In genomic region chr9:93187574-93187973, GRCh38 we compare ENCODE assay signal across 1 cellular context.
TF ChIP-seq lines count a peak whose summit lies in the region.

No MANE protein-coding gene starts in this region.

TF ChIP-seq in SK-N-SH treated with all-trans-retinoic acid at 6 μM for 48 hours, 23 proteins besides CTCF, POLR2A, EP300 and RAD21 (continued from another document):
- TF ChIP-seq OSR1 (CRISPR knock-in tag; IDR thresholded peaks at IDR 0.05), result no peak
- TF ChIP-seq, protein P1, sequence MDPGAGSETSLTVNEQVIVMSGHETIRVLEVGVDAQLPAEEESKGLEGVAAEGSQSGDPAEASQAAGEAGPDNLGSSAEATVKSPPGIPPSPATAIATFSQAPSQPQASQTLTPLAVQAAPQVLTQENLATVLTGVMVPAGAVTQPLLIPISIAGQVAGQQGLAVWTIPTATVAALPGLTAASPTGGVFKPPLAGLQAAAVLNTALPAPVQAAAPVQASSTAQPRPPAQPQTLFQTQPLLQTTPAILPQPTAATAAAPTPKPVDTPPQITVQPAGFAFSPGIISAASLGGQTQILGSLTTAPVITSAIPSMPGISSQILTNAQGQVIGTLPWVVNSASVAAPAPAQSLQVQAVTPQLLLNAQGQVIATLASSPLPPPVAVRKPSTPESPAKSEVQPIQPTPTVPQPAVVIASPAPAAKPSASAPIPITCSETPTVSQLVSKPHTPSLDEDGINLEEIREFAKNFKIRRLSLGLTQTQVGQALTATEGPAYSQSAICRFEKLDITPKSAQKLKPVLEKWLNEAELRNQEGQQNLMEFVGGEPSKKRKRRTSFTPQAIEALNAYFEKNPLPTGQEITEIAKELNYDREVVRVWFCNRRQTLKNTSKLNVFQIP (CRISPR knock-in tag; IDR thresholded peaks at IDR 0.05; ENCODE audit: borderline replicate concordance, low read depth), result no peak
- TF ChIP-seq, protein P2, sequence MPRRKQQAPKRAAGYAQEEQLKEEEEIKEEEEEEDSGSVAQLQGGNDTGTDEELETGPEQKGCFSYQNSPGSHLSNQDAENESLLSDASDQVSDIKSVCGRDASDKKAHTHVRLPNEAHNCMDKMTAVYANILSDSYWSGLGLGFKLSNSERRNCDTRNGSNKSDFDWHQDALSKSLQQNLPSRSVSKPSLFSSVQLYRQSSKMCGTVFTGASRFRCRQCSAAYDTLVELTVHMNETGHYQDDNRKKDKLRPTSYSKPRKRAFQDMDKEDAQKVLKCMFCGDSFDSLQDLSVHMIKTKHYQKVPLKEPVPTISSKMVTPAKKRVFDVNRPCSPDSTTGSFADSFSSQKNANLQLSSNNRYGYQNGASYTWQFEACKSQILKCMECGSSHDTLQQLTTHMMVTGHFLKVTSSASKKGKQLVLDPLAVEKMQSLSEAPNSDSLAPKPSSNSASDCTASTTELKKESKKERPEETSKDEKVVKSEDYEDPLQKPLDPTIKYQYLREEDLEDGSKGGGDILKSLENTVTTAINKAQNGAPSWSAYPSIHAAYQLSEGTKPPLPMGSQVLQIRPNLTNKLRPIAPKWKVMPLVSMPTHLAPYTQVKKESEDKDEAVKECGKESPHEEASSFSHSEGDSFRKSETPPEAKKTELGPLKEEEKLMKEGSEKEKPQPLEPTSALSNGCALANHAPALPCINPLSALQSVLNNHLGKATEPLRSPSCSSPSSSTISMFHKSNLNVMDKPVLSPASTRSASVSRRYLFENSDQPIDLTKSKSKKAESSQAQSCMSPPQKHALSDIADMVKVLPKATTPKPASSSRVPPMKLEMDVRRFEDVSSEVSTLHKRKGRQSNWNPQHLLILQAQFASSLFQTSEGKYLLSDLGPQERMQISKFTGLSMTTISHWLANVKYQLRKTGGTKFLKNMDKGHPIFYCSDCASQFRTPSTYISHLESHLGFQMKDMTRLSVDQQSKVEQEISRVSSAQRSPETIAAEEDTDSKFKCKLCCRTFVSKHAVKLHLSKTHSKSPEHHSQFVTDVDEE (CRISPR knock-in tag; IDR thresholded peaks at IDR 0.05), result no peak
